Comparison of ENCODE assay signal across 1 cellular context in the genomic region with DNA sequence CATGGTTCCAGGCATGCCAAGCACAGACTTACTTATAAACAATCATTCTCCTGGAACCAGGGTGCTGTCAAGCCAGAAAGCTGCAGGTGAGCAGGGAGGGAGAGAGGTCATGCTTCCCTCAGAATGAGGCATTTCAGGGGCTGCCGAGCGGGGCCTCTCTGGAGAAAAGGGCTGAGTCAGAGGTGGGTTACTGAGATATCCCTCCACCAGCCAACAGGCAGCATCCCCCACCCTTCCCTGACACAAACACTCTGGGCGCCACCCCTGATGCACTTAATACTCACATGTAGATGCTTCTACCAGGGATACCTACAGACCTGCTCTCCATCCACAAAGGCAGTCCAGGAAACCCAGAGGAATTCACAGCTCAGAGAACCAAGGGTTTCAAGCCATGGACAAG.
TF ChIP-seq lines count a peak whose summit lies in the region.

No MANE protein-coding gene starts in this region.

TF ChIP-seq in GM12878, 131 proteins besides CTCF, POLR2A, EP300 and RAD21:
- no peak for TF ChIP-seq SMAD5 (IDR thresholded peaks at IDR 0.05; ENCODE audit: low read depth)
- no peak for TF ChIP-seq RELA (IDR thresholded peaks at IDR 0.05; ENCODE audit: borderline replicate concordance, partially characterized antibody)
- TF ChIP-seq, protein P1, sequence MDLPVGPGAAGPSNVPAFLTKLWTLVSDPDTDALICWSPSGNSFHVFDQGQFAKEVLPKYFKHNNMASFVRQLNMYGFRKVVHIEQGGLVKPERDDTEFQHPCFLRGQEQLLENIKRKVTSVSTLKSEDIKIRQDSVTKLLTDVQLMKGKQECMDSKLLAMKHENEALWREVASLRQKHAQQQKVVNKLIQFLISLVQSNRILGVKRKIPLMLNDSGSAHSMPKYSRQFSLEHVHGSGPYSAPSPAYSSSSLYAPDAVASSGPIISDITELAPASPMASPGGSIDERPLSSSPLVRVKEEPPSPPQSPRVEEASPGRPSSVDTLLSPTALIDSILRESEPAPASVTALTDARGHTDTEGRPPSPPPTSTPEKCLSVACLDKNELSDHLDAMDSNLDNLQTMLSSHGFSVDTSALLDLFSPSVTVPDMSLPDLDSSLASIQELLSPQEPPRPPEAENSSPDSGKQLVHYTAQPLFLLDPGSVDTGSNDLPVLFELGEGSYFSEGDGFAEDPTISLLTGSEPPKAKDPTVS (IDR thresholded peaks at IDR 0.05; ENCODE audit: low read depth, low read length), result no peak
- no peak for TF ChIP-seq ETV6 (conservative IDR thresholded peaks at IDR 0.05 in 1 of 2, IDR thresholded peaks at IDR 0.05 in 1 of 2; ENCODE audit: borderline replicate concordance in 1 of 2, low read depth in 1 of 2)
- TF ChIP-seq RBBP5 (conservative IDR thresholded peaks at IDR 0.05), result no peak
- TF ChIP-seq RAD51 (IDR thresholded peaks at IDR 0.05), result no peak
- TF ChIP-seq, protein P2, sequence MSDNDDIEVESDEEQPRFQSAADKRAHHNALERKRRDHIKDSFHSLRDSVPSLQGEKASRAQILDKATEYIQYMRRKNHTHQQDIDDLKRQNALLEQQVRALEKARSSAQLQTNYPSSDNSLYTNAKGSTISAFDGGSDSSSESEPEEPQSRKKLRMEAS (IDR thresholded peaks at IDR 0.05; ENCODE audit: low read depth, low read length), result no peak
- TF ChIP-seq TCF3 (IDR thresholded peaks at IDR 0.05; ENCODE audit: borderline replicate concordance, insufficient read depth, low read depth, low read length), result no peak
- no peak for TF ChIP-seq POLR2AphosphoS5 (IDR thresholded peaks at IDR 0.05; ENCODE audit: low read length)
- no peak for TF ChIP-seq BMI1 (IDR thresholded peaks at IDR 0.05; ENCODE audit: borderline replicate concordance)
TF ChIP-seq in GM12878: peak in this region for 0.
